Comparison of ENCODE assay signal across 9 cellular contexts in the genomic region with DNA sequence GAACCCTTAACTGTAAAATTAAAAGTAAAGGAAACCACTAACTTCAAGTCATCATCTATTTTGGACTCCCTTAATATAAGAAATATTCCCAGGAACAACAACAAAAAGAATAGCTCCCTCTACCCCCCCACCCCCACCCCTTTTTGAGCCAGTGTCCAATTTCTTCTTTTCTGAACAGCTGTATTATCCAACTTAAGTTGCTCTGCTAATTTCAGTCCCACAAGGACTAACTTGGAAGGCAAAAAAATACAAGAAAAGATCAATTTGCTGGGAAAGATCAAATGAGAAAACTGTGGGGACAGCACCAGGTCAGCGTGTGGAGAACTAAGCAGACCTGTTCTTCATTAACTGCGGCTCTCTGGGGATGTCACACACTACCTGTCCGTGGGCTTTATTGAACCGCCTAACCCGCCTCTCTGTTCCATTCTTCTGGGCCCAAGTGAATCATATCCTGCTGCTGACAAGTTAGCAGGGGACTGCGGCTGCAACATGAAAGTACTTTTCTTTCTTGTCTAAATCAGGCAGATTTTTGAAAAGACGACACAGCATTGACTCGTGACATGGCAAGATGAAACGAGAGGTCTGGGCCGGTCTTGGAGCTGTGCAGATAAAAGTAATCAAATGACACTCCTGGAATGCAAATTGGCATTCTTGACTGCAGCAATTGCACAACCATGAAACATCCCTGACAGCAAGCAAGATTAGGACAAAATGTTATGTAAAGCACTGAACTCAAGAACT. TPM values are rescaled to one million over a fixed set of nuclear protein-coding genes. Genes with fewer than 3 reads are reported as not detected.
DNase-seq lines count a peak whose midpoint lies in the region; ATAC-seq, FAIRE-seq and TF ChIP-seq lines count a peak whose summit lies in the region.
"Had no signal": no experiment of that assay in that cellular context is flagged by ENCODE, and none has a peak within 500 bp of the region (broad histone marks: within the 10 kb centered on the region; RNA-seq: fewer than 3 reads in every experiment).

No MANE protein-coding gene starts in this region.

- H3K4me2 ChIP-seq in PC-9, result peak overlapping the region; percentile 64

- H3K27ac ChIP-seq in PC-9 (no peak overlapping the region), small intestine (ENCODE audit: low read depth in 1 of 2, low read length in 1 of 2) (peak overlapping the region in 1 of 2 donors; percentile 69)

- POLR2A ChIA-PET in PC-9 (lab: Charles Lee; ENCODE audit: unreplicated experiment), result no interaction called here

- no peaks in the 10 kb centered on the region for H3K79me2 ChIP-seq in PC-9 (ENCODE audit: low read depth)

- intact Hi-C loops in PC-9 (cut with micrococcal nuclease; ENCODE audit: unreplicated experiment), result no loop called here

- no peak for ATAC-seq in stimulated activated naive CD8-positive, alpha-beta T cell treated with anti-CD3 and anti-CD28 coated beads, Interleukin-15, amount 100 ng/mL, for 72 hours

- no peaks in the 10 kb centered on the region for H3F3A ChIP-seq in PC-9 (ENCODE audit: insufficient read depth, low read depth)

- H3K27me3 ChIP-seq in PC-9 (ENCODE audit: insufficient read depth, low read depth), result no peaks in the 10 kb centered on the region
- peaks cover 0 to 4% of the 10 kb centered on the region in 2 donors for H3K27me3 ChIP-seq in small intestine (ENCODE audit: control insufficient read depth in 2 of 2, insufficient read depth in 2 of 2, low read length in 2 of 2)

- no peaks in the 10 kb centered on the region for H3K36me3 Mint-ChIP-seq in neural crest cell (ENCODE audit: low read depth)

- H3K9me2 ChIP-seq in PC-9 (ENCODE audit: insufficient read depth), result no peaks in the 10 kb centered on the region

- no peak for FAIRE-seq in small intestine (lab: Jason Lieb, UNC)

- peak overlapping the region; percentile 74 for H2AFZ ChIP-seq in PC-9

- H3K4me1 Mint-ChIP-seq in neural crest cell, result peaks cover 35% of the 10 kb centered on the region
- H3K4me1 Mint-ChIP-seq in stimulated activated naive CD8-positive, alpha-beta T cell treated with anti-CD3 and anti-CD28 coated beads, Interleukin-15, amount 100 ng/mL, for 72 hours, result peaks cover 12% of the 10 kb centered on the region

- H3K4me3 ChIP-seq in AG09309 (ENCODE audit: control insufficient read depth, low read depth, low read length) (peak overlapping the region; percentile 0), PC-9 (peak overlapping the region; percentile 45; the same call in 1 of the 2 replicates), fibroblast of the aortic adventitia (ENCODE audit: low read depth, low read length) (peak overlapping the region; percentile 85), small intestine (ENCODE audit: low read depth in 1 of 2, low read length in 2 of 2) (no peak overlapping the region)

- no peak overlapping the region for H3K27ac Mint-ChIP-seq in neural crest cell (ENCODE audit: unreplicated experiment)
- H3K27ac Mint-ChIP-seq in stimulated activated naive CD8-positive, alpha-beta T cell treated with anti-CD3 and anti-CD28 coated beads, Interleukin-15, amount 100 ng/mL, for 72 hours, result no peak overlapping the region

- no peak for DNase-seq in AG09309 (ENCODE audit: low read depth)
- peak; percentile 20 to 38 for DNase-seq in PC-9
- peak; percentile 95 for DNase-seq in fibroblast of the aortic adventitia (ENCODE audit: low read depth)
- no peak for DNase-seq in neural crest cell (ENCODE audit: low read depth, low spot score)
- no peak for DNase-seq in NCI-H187 treated with DMSO at 0.1 percent for 48 hours (lab: John Stamatoyannopoulos, UW)
- no peak for DNase-seq in stimulated activated naive CD8-positive, alpha-beta T cell treated with anti-CD3 and anti-CD28 coated beads, Interleukin-15, amount 100 ng/mL, for 72 hours
- no peak for DNase-seq in small intestine
- no peak for DNase-seq in NCI-H2227 treated with DMSO at 0.1 percent for 48 hours (lab: John Stamatoyannopoulos, UW)
- DNase-seq: KBM-7 had no signal

- no peaks in the 10 kb centered on the region for H3K9me3 ChIP-seq in PC-9 (ENCODE audit: insufficient read depth, low read depth)
- H3K9me3 ChIP-seq in small intestine (ENCODE audit: control insufficient read depth, low read depth), result no peaks in the 10 kb centered on the region

- H3K9me3 Mint-ChIP-seq in neural crest cell, result no peaks in the 10 kb centered on the region
- H3K9me3 Mint-ChIP-seq in stimulated activated naive CD8-positive, alpha-beta T cell treated with anti-CD3 and anti-CD28 coated beads, Interleukin-15, amount 100 ng/mL, for 72 hours, result no peaks in the 10 kb centered on the region

- peaks cover 61% of the 10 kb centered on the region for H3K27me3 Mint-ChIP-seq in neural crest cell (ENCODE audit: low read depth)
- peaks cover 52% of the 10 kb centered on the region for H3K27me3 Mint-ChIP-seq in stimulated activated naive CD8-positive, alpha-beta T cell treated with anti-CD3 and anti-CD28 coated beads, Interleukin-15, amount 100 ng/mL, for 72 hours

- WGBS in small intestine, 3 donors, result 27 to 35% (median 32%) methylated on average over 10 of the region's 10 CpGs

- no peaks in the 10 kb centered on the region for H4K20me1 ChIP-seq in PC-9 (ENCODE audit: insufficient read depth)

- H3K36me3 ChIP-seq in PC-9 (ENCODE audit: low read depth) (no peaks in the 10 kb centered on the region), small intestine (ENCODE audit: control insufficient read depth in 2 of 2, insufficient read depth in 2 of 2, low read length in 2 of 2) (no peaks in the 10 kb centered on the region)

- no TSS peak for BruUV-seq in PC-9 (replicated peaks; lab: Mats Ljungman, UMichigan)

- CTCF ChIA-PET in PC-9 (lab: Charles Lee), result no interaction called here

- TF ChIP-seq CTCF in AG09309 (IDR thresholded peaks at IDR 0.05; ENCODE audit: control insufficient read depth, insufficient read depth, low read depth, low read length, missing control alignments) (no peak), PC-9 (conservative IDR thresholded peaks at IDR 0.05) (no peak), fibroblast of the aortic adventitia (IDR thresholded peaks at IDR 0.05; ENCODE audit: insufficient read depth, low read length) (no peak), neural crest cell (conservative IDR thresholded peaks at IDR 0.05) (no peak)

- H3K4me1 ChIP-seq in PC-9 (replicated peaks; ENCODE audit: insufficient read depth), result peaks cover 11% of the 10 kb centered on the region; the same call in 1 of the 2 replicates
- no peaks in the 10 kb centered on the region for H3K4me1 ChIP-seq in small intestine (ENCODE audit: control insufficient read depth in 2 of 2, insufficient read depth in 1 of 2, low read depth in 1 of 2, low read length in 1 of 2)

- peak overlapping the region; percentile 25 for H3K4me3 Mint-ChIP-seq in neural crest cell
- H3K4me3 Mint-ChIP-seq in stimulated activated naive CD8-positive, alpha-beta T cell treated with anti-CD3 and anti-CD28 coated beads, Interleukin-15, amount 100 ng/mL, for 72 hours, result no peak overlapping the region

RNA-seq across cellular contexts. Expression of gene BNC2, which starts 2.7 kb away (rescaled TPM):
- total RNA-seq in PC-9 (2021), result 2.7 and 2.9 TPM in 2 replicates
- 48.7 and 53.3 TPM in 2 replicates for total RNA-seq in fibroblast of the aortic adventitia (ENCODE audit: low replicate concordance)
- total RNA-seq in neural crest cell, result 4.5 and 5.4 TPM in 2 replicates
- 1 to 10 TPM in 1 of 3 donors, under 1 TPM in 1, not detected in 1; 0.81 to 1.3 TPM for polyA plus RNA-seq in small intestine

Comparison
In these comparisons a context has a peak if more than half of its experiments do, and no peak if none do; other contexts are left out.
1. DNase-seq: peak in PC-9 (2 of 2) and fibroblast of the aortic adventitia (single experiment); none in AG09309 (single experiment), neural crest cell (single experiment), NCI-H187 treated with DMSO at 0.1 percent for 48 hours (single experiment), stimulated activated naive CD8-positive, alpha-beta T cell treated with anti-CD3 and anti-CD28 coated beads, Interleukin-15, amount 100 ng/mL, for 72 hours (0 of 2), small intestine (single experiment) and NCI-H2227 treated with DMSO at 0.1 percent for 48 hours (single experiment).
2. H3K4me3 ChIP-seq: peak in AG09309 (single experiment), PC-9 (single experiment) and fibroblast of the aortic adventitia (single experiment); none in small intestine (0 of 2).